ENCODE assay signal across 28 cellular contexts in the genomic region with DNA sequence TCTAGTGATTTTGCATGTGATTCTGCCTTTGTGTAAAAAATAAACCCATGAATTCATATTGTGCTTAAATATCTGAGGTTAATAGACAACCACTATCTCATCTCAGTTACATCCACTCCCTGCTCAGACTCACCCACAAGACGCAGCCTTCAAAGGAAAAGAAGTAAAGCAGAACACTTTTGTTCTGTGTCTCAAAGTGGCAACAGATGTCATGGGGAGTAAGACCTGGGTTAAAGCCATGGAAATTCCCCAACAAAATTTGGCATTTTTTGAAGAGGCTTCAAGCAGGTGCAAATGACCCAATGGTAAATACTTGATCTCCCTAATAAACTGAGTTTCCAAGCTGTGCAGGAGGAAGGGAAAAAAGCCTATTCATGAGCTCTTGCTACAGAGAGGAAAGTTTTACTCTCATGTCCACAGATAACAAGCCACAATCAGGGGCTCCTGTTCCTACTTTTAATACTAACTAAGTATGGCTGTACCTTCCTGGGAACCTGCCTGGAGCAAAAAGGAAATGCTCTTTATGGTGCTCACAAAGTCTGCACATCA. TPM values are rescaled to one million over a fixed set of nuclear protein-coding genes. Genes with fewer than 3 reads are reported as not detected.
DNase-seq lines count a peak whose midpoint lies in the region; ATAC-seq and TF ChIP-seq lines count a peak whose summit lies in the region.
"Had no signal": no experiment of that assay in that cellular context is flagged by ENCODE, and none has a peak within 500 bp of the region (broad histone marks: within the 10 kb centered on the region; RNA-seq: fewer than 3 reads in every experiment).

No MANE protein-coding gene starts in this region.

- intact Hi-C loops in PC-9 (cut with micrococcal nuclease; ENCODE audit: unreplicated experiment) (no loop called here), Caco-2 (cut with micrococcal nuclease; ENCODE audit: unreplicated experiment) (loop anchor here (5.0 kb wide), 1 partner anchor 98 kb away; no protein-coding TSS in a partner anchor)

- H3K36me3 Mint-ChIP-seq in activated CD4-positive, alpha-beta memory T cell treated with anti-CD3 and anti-CD28 coated beads, Interleukin-2, amount 10 ng/mL, durations not matched to agents 7 days and 5 days (ENCODE audit: low read depth): no peaks in the 10 kb centered on the region
- H3K36me3 Mint-ChIP-seq in Caco-2 (ENCODE audit: insufficient read depth, unreplicated experiment): no peaks in the 10 kb centered on the region

- no peak overlapping the region for H3K9ac ChIP-seq in DND-41 (ENCODE audit: low read depth, low read length)
- H3K9ac ChIP-seq: BLaER1 treated with 17β-estradiol and CSF1 and Interleukin-3, amounts not matched to agents 10 nM and 100 nM; KMS-11 had no signal

- no peaks in the 10 kb centered on the region for H3K9me3 Mint-ChIP-seq in activated CD4-positive, alpha-beta memory T cell treated with anti-CD3 and anti-CD28 coated beads, Interleukin-2, amount 10 ng/mL, durations not matched to agents 7 days and 5 days
- no peaks in the 10 kb centered on the region for H3K9me3 Mint-ChIP-seq in Caco-2 (ENCODE audit: unreplicated experiment)
- H3K9me3 Mint-ChIP-seq: CD4-positive, alpha-beta T cell had no signal

- BruUV-seq in PC-9 (replicated peaks; lab: Mats Ljungman, UMichigan) (no TSS peak), Caco-2 (replicated peaks; lab: Mats Ljungman, UMichigan) (no TSS peak)

- H3K27me3 ChIP-seq in DND-41 (ENCODE audit: insufficient read depth, low read length, poor library complexity) (no peaks in the 10 kb centered on the region), PC-9 (ENCODE audit: insufficient read depth, low read depth) (no peaks in the 10 kb centered on the region), hepatocyte (no peaks in the 10 kb centered on the region), tibial nerve (no peaks in the 10 kb centered on the region), Caco-2 (replicated peaks; ENCODE audit: control insufficient read depth, insufficient read depth, low read length) (no peaks in the 10 kb centered on the region)
- H3K27me3 ChIP-seq: BLaER1 treated with 17β-estradiol and CSF1 and Interleukin-3, amounts not matched to agents 10 nM and 100 nM had no signal

- TF ChIP-seq POLR2A in tibial nerve (IDR thresholded peaks at IDR 0.05): no peak

- TF ChIP-seq EP300 in tibial nerve (IDR thresholded peaks at IDR 0.05): no peak

- no peaks in the 10 kb centered on the region for H3K4me1 Mint-ChIP-seq in activated CD4-positive, alpha-beta memory T cell treated with anti-CD3 and anti-CD28 coated beads, Interleukin-2, amount 10 ng/mL, durations not matched to agents 7 days and 5 days
- H3K4me1 Mint-ChIP-seq in Caco-2 (ENCODE audit: low read depth, unreplicated experiment): no peaks in the 10 kb centered on the region

- no peaks in the 10 kb centered on the region for H3K27me3 Mint-ChIP-seq in activated CD4-positive, alpha-beta memory T cell treated with anti-CD3 and anti-CD28 coated beads, Interleukin-2, amount 10 ng/mL, durations not matched to agents 7 days and 5 days
- peaks cover under 1% of the 10 kb centered on the region for H3K27me3 Mint-ChIP-seq in Caco-2 (ENCODE audit: insufficient read depth, unreplicated experiment)
- H3K27me3 Mint-ChIP-seq: CD4-positive, alpha-beta T cell had no signal

- 23% methylated on average over 1 of the region's 1 CpG for WGBS in hepatocyte (ENCODE audit: low lambda C conversion rate, missing lambda C conversion rate)
- 47 to 66% methylated on average over 1 of the region's 1 CpG for WGBS in tibial nerve, 2 donors

- peak; percentile 45; the same call in 1 of the 3 replicates for ATAC-seq in DND-41 (ENCODE audit: insufficient read depth, low read depth)
- ATAC-seq: GM12878 had no signal

- H4K20me1 ChIP-seq in DND-41 (ENCODE audit: insufficient read depth, low read length): no peaks in the 10 kb centered on the region
- H4K20me1 ChIP-seq in PC-9 (ENCODE audit: insufficient read depth): no peaks in the 10 kb centered on the region
- no peaks in the 10 kb centered on the region for H4K20me1 ChIP-seq in hepatocyte (ENCODE audit: insufficient read depth, poor library complexity, severe bottlenecking)
- H4K20me1 ChIP-seq: BLaER1 treated with 17β-estradiol and CSF1 and Interleukin-3, amounts not matched to agents 10 nM and 100 nM had no signal

- no peaks in the 10 kb centered on the region for H3K9me3 ChIP-seq in DND-41 (ENCODE audit: insufficient read depth, low read length, severe bottlenecking)
- no peaks in the 10 kb centered on the region for H3K9me3 ChIP-seq in PC-9 (ENCODE audit: insufficient read depth, low read depth)
- H3K9me3 ChIP-seq in hepatocyte (ENCODE audit: low read depth): no peaks in the 10 kb centered on the region
- no peaks in the 10 kb centered on the region for H3K9me3 ChIP-seq in tibial nerve
- no peaks in the 10 kb centered on the region for H3K9me3 ChIP-seq in Caco-2
- H3K9me3 ChIP-seq: BLaER1 treated with 17β-estradiol and CSF1 and Interleukin-3, amounts not matched to agents 10 nM and 100 nM had no signal

- no peak for DNase-seq in DND-41
- DNase-seq in PC-9: no peak
- DNase-seq in hepatocyte (ENCODE audit: low spot score): no peak
- DNase-seq in myocyte (ENCODE audit: low read depth): peak; percentile 77
- DNase-seq in activated CD4-positive, alpha-beta memory T cell treated with anti-CD3 and anti-CD28 coated beads, Interleukin-2, amount 10 ng/mL, durations not matched to agents 7 days and 5 days: no peak
- DNase-seq in NCI-H1417 treated with DMSO at 0.1 percent for 48 hours (lab: John Stamatoyannopoulos, UW): no peak
- DNase-seq in tibial nerve (ENCODE audit: low spot score in 2 of 2): no peak
- no peak for DNase-seq in Caco-2
- DNase-seq: AML-193; CD4-positive, alpha-beta T cell; EL; GDM1; H7; NCI-H1092; NCI-H1436; NCI-H187; NCI-H524 treated with DMSO at 0.1 percent for 48 hours; NCI-H774; SHP77; T-helper 1 cell had no signal

- H2AFZ ChIP-seq in DND-41 (ENCODE audit: low read depth, low read length) (no peak overlapping the region), PC-9 (no peak overlapping the region), hepatocyte (no peak overlapping the region)

- POLR2A ChIA-PET in PC-9 (lab: Charles Lee; ENCODE audit: unreplicated experiment) (interaction anchor here (0.7 kb wide), 1 partner anchor 1274 kb away, joined by 3 read pairs; no protein-coding TSS in a partner anchor), Caco-2 (lab: Charles Lee) (no interaction called here)
- POLR2A ChIA-PET in activated CD4-positive, alpha-beta memory T cell treated with anti-CD3 and anti-CD28 coated beads, Interleukin-2, amount 10 ng/mL, durations not matched to agents 7 days and 5 days (lab: Charles Lee): no interaction called here

- no peak overlapping the region for H3K27ac Mint-ChIP-seq in activated CD4-positive, alpha-beta memory T cell treated with anti-CD3 and anti-CD28 coated beads, Interleukin-2, amount 10 ng/mL, durations not matched to agents 7 days and 5 days
- no peak overlapping the region for H3K27ac Mint-ChIP-seq in Caco-2 (ENCODE audit: unreplicated experiment)
- H3K27ac Mint-ChIP-seq: CD4-positive, alpha-beta T cell had no signal

- H3K9me2 ChIP-seq in PC-9 (ENCODE audit: insufficient read depth) (no peaks in the 10 kb centered on the region), hepatocyte (replicated peaks; ENCODE audit: insufficient read depth) (no peaks in the 10 kb centered on the region)

- H3F3A ChIP-seq in PC-9 (ENCODE audit: insufficient read depth, low read depth): peaks cover 27% of the 10 kb centered on the region

- H3K4me2 ChIP-seq in DND-41 (ENCODE audit: insufficient read depth, low read length): no peak overlapping the region
- H3K4me2 ChIP-seq in PC-9: peak overlapping the region; percentile 82
- H3K4me2 ChIP-seq in hepatocyte: peak overlapping the region; percentile 4
- H3K4me2 ChIP-seq: BLaER1 treated with 17β-estradiol and CSF1 and Interleukin-3, amounts not matched to agents 10 nM and 100 nM; KMS-11 had no signal

- TF ChIP-seq CTCF in DND-41 (IDR thresholded peaks at IDR 0.05; ENCODE audit: borderline replicate concordance, extremely low read depth, low read length, poor library complexity, severe bottlenecking) (no peak), PC-9 (conservative IDR thresholded peaks at IDR 0.05) (no peak), hepatocyte (IDR thresholded peaks at IDR 0.05; ENCODE audit: poor library complexity) (no peak), tibial nerve (IDR thresholded peaks at IDR 0.05) (no peak), Caco-2 (IDR thresholded peaks at IDR 0.05; ENCODE audit: insufficient read depth in 1 of 2, low read depth in 1 of 2, low read length in 1 of 2, severe bottlenecking in 1 of 2, unreplicated experiment in 1 of 2) (no peak)

- no peak overlapping the region for H3K4me3 Mint-ChIP-seq in activated CD4-positive, alpha-beta memory T cell treated with anti-CD3 and anti-CD28 coated beads, Interleukin-2, amount 10 ng/mL, durations not matched to agents 7 days and 5 days
- H3K4me3 Mint-ChIP-seq in Caco-2 (ENCODE audit: unreplicated experiment): no peak overlapping the region
- H3K4me3 Mint-ChIP-seq: CD4-positive, alpha-beta T cell had no signal

- peaks cover 6% of the 10 kb centered on the region; the same call in 1 of the 2 replicates for H3K4me1 ChIP-seq in DND-41 (ENCODE audit: insufficient read depth, low read length)
- H3K4me1 ChIP-seq in PC-9 (replicated peaks; ENCODE audit: insufficient read depth): peaks cover 42% of the 10 kb centered on the region
- H3K4me1 ChIP-seq in hepatocyte (ENCODE audit: insufficient read depth): peaks cover 29% of the 10 kb centered on the region
- no peaks in the 10 kb centered on the region for H3K4me1 ChIP-seq in tibial nerve
- peaks cover 24% of the 10 kb centered on the region for H3K4me1 ChIP-seq in Caco-2
- H3K4me1 ChIP-seq: BLaER1 treated with 17β-estradiol and CSF1 and Interleukin-3, amounts not matched to agents 10 nM and 100 nM had no signal

- no peak overlapping the region for H3K4me3 ChIP-seq in DND-41 (ENCODE audit: low read depth in 1 of 2, low read length in 2 of 2)
- no peak overlapping the region for H3K4me3 ChIP-seq in PC-9
- H3K4me3 ChIP-seq in hepatocyte: no peak overlapping the region
- H3K4me3 ChIP-seq in tibial nerve: no peak overlapping the region
- no peak overlapping the region for H3K4me3 ChIP-seq in Caco-2 (ENCODE audit: low read depth, low read length)
- H3K4me3 ChIP-seq: BLaER1 treated with 17β-estradiol and CSF1 and Interleukin-3, amounts not matched to agents 10 nM and 100 nM; GM12878 had no signal

- H3K79me2 ChIP-seq in DND-41 (ENCODE audit: insufficient read depth, low read length): no peaks in the 10 kb centered on the region
- no peaks in the 10 kb centered on the region for H3K79me2 ChIP-seq in PC-9 (ENCODE audit: low read depth)
- H3K79me2 ChIP-seq in hepatocyte: no peaks in the 10 kb centered on the region

- no peaks in the 10 kb centered on the region for H3K36me3 ChIP-seq in DND-41 (ENCODE audit: insufficient read depth, low read length)
- H3K36me3 ChIP-seq in PC-9 (ENCODE audit: low read depth): no peaks in the 10 kb centered on the region
- H3K36me3 ChIP-seq in hepatocyte (replicated peaks; ENCODE audit: insufficient read depth, low read depth): no peaks in the 10 kb centered on the region
- H3K36me3 ChIP-seq in tibial nerve: peaks cover 0 to 12% (median 0%) of the 10 kb centered on the region in 3 donors
- H3K36me3 ChIP-seq in Caco-2 (ENCODE audit: control insufficient read depth, insufficient read depth, low read length): no peaks in the 10 kb centered on the region
- H3K36me3 ChIP-seq: BLaER1 treated with 17β-estradiol and CSF1 and Interleukin-3, amounts not matched to agents 10 nM and 100 nM had no signal

- H3K27ac ChIP-seq in DND-41 (ENCODE audit: low read length) (no peak overlapping the region), PC-9 (peak overlapping the region; percentile 75), hepatocyte (peak overlapping the region; percentile 93), tibial nerve (no peak overlapping the region)
- H3K27ac ChIP-seq: BLaER1 treated with 17β-estradiol and CSF1 and Interleukin-3, amounts not matched to agents 10 nM and 100 nM; KMS-11 had no signal

- CTCF ChIA-PET in PC-9 (lab: Charles Lee): interaction anchor here (0.5 kb wide), 1 partner anchor 810 kb away, joined by 3 read pairs; no protein-coding TSS in a partner anchor
- CTCF ChIA-PET in activated CD4-positive, alpha-beta memory T cell treated with anti-CD3 and anti-CD28 coated beads, Interleukin-2, amount 10 ng/mL, durations not matched to agents 7 days and 5 days (lab: Charles Lee): no interaction called here
- CTCF ChIA-PET in Caco-2 (lab: Charles Lee): no interaction called here

RNA-seq across cellular contexts. Expression of gene CYP3A7, which starts 4.7 kb away (rescaled TPM):
- total RNA-seq in PC-9 (2021) (not detected in 2 replicates), hepatocyte (770 and 803 TPM in 2 replicates), myocyte (0.29 and 0.47 TPM in 2 replicates), tibial nerve (under 1 TPM in 1 of 4 donors, not detected in 3; 0.22 TPM), Caco-2 (2022) (not detected in 2 replicates)
- polyA plus RNA-seq in hepatocyte: 311 and 444 TPM in 2 replicates
- polyA plus RNA-seq in myocyte (2012): 0.33 TPM
- total RNA-seq in activated CD4-positive, alpha-beta memory T cell treated with anti-CD3 and anti-CD28 coated beads, Interleukin-2, amount 10 ng/mL, durations not matched to agents 7 days and 5 days: not detected
- total RNA-seq: A172; CD4-positive, alpha-beta T cell; H7; PC-3; RPMI7951; SK-MEL-5 had no signal

RNA-seq across cellular contexts. Expression of gene CYP3A5, which starts 50.5 kb away (rescaled TPM):
- total RNA-seq in PC-9 (2021) (2.0 and 3.2 TPM in 2 replicates), hepatocyte (279 and 345 TPM in 2 replicates), myocyte (not detected in 2 replicates), tibial nerve (10 to 100 TPM in 2 of 4 donors, 1 to 10 TPM in 2; 2.4 to 42.9 (median 10.7) TPM), Caco-2 (2022) (2.7 and 3.7 TPM in 2 replicates)
- 194 and 228 TPM in 2 replicates for polyA plus RNA-seq in hepatocyte
- polyA plus RNA-seq in myocyte (2012): 0.34 TPM
- not detected for total RNA-seq in activated CD4-positive, alpha-beta memory T cell treated with anti-CD3 and anti-CD28 coated beads, Interleukin-2, amount 10 ng/mL, durations not matched to agents 7 days and 5 days
- total RNA-seq: CD4-positive, alpha-beta T cell; PC-3; SK-MEL-5 had no signal

RNA-seq across cellular contexts. Expression of gene CYP3A4, which starts 53.6 kb away (rescaled TPM):
- total RNA-seq in PC-9 (2021): not detected in 2 replicates
- total RNA-seq in hepatocyte: 29.8 and 43.4 TPM in 2 replicates
- polyA plus RNA-seq in hepatocyte: 25.6 and 42.2 TPM in 2 replicates
- 0.11 TPM in 1 of 2 replicates, not detected in the other for total RNA-seq in myocyte
- 0.04 TPM for polyA plus RNA-seq in myocyte (2012)
- total RNA-seq in activated CD4-positive, alpha-beta memory T cell treated with anti-CD3 and anti-CD28 coated beads, Interleukin-2, amount 10 ng/mL, durations not matched to agents 7 days and 5 days: not detected
- total RNA-seq in tibial nerve: 1 to 10 TPM in 1 of 4 donors, under 1 TPM in 1, not detected in 2; 0.22 to 1.5 TPM
- total RNA-seq in Caco-2 (2022): not detected in 2 replicates
- total RNA-seq: A172; CD4-positive, alpha-beta T cell; H7; PC-3; RPMI7951; SK-MEL-5 had no signal
- polyA plus RNA-seq: AG04450 had no signal

Comparison
In these comparisons a context has a peak if more than half of its experiments do, and no peak if none do; other contexts are left out.
1. H3K27ac ChIP-seq: peak in PC-9 (single experiment) and hepatocyte (single experiment); none in DND-41 (single experiment) and tibial nerve (0 of 4).
2. RNA of gene CYP3A7, which starts 4.7 kb away (total RNA-seq): 770 to 803 TPM in hepatocyte; 0.29 to 0.47 TPM in myocyte, not detected in Caco-2, not detected in PC-9, not detected in activated CD4-positive, alpha-beta memory T cell treated with anti-CD3 and anti-CD28 coated beads, Interleukin-2, amount 10 ng/mL, durations not matched to agents 7 days and 5 days and 0.22 TPM in tibial nerve; every median in the first group is over 100 times any median in the second.
3. RNA of gene CYP3A4, which starts 53.6 kb away (total RNA-seq): 29.8 to 43.4 TPM in hepatocyte; 0.22 to 1.5 TPM in tibial nerve, 0.11 TPM in myocyte, not detected in activated CD4-positive, alpha-beta memory T cell treated with anti-CD3 and anti-CD28 coated beads, Interleukin-2, amount 10 ng/mL, durations not matched to agents 7 days and 5 days, not detected in PC-9 and not detected in Caco-2; every median in the first group is over 10 times any median in the second.